In genomic region chr3:153614563-153614962, GRCh38 we compare ENCODE assay signal across 12 cellular contexts.
DNase-seq lines count a peak whose midpoint lies in the region; ATAC-seq and TF ChIP-seq lines count a peak whose summit lies in the region.
"Had no signal": no experiment of that assay in that cellular context is flagged by ENCODE, and none has a peak within 500 bp of the region (broad histone marks: within the 10 kb centered on the region; RNA-seq: fewer than 3 reads in every experiment).

No MANE protein-coding gene starts in this region.

- H3K27me3 ChIP-seq in MG63 (no peaks in the 10 kb centered on the region; the same call in 1 of the 2 replicates), left lung (no peaks in the 10 kb centered on the region)
- H3K27me3 ChIP-seq: neutrophil had no signal

- in situ Hi-C loops in astrocyte of the spinal cord (cut with HindIII; ENCODE audit: low sequenced_read_pairs) = no loop called here

- H3K9me3 Mint-ChIP-seq in activated naive CD4-positive, alpha-beta T cell treated with anti-CD3 and anti-CD28 coated beads, Interleukin-2, amount 10 ng/mL, durations not matched to agents 7 days and 5 days = no peaks in the 10 kb centered on the region
- H3K9me3 Mint-ChIP-seq in progenitor cell of endocrine pancreas (ENCODE audit: low read depth) = no peaks in the 10 kb centered on the region
- no peaks in the 10 kb centered on the region for H3K9me3 Mint-ChIP-seq in activated T-helper 1 cell treated with anti-CD3 and anti-CD28 coated beads, Interleukin-12 subunit alpha, Interleukin-12 subunit beta, Interleukin-2, Interleukin-4 antibody, amounts not matched to agents 30 ng/mL and 10 ng/mL and 1 ng/mL, durations not matched to agents 14 hours and 24 hours and 36 hours
- H3K9me3 Mint-ChIP-seq: activated B cell treated with CpG ODN at 0.5 μM for 24 hours had no signal

- H3K4me1 ChIP-seq in left lung = no peaks in the 10 kb centered on the region

- ATAC-seq in left lung (peak; percentile 62), GM21515 (IDR thresholded peaks at IDR 0.05; ENCODE audit: unreplicated experiment) (no peak)

- H3K27ac ChIP-seq in left lung = no peak overlapping the region
- H3K27ac ChIP-seq: neutrophil had no signal

- no peak overlapping the region for H3K27ac Mint-ChIP-seq in activated naive CD4-positive, alpha-beta T cell treated with anti-CD3 and anti-CD28 coated beads, Interleukin-2, amount 10 ng/mL, durations not matched to agents 7 days and 5 days
- no peak overlapping the region for H3K27ac Mint-ChIP-seq in progenitor cell of endocrine pancreas
- H3K27ac Mint-ChIP-seq in activated T-helper 1 cell treated with anti-CD3 and anti-CD28 coated beads, Interleukin-12 subunit alpha, Interleukin-12 subunit beta, Interleukin-2, Interleukin-4 antibody, amounts not matched to agents 30 ng/mL and 10 ng/mL and 1 ng/mL, durations not matched to agents 14 hours and 24 hours and 36 hours = no peak overlapping the region
- H3K27ac Mint-ChIP-seq: activated B cell treated with CpG ODN at 0.5 μM for 24 hours had no signal

- H3K4me3 Mint-ChIP-seq in activated naive CD4-positive, alpha-beta T cell treated with anti-CD3 and anti-CD28 coated beads, Interleukin-2, amount 10 ng/mL, durations not matched to agents 7 days and 5 days = no peak overlapping the region
- no peak overlapping the region for H3K4me3 Mint-ChIP-seq in progenitor cell of endocrine pancreas (ENCODE audit: low read depth)
- H3K4me3 Mint-ChIP-seq in activated T-helper 1 cell treated with anti-CD3 and anti-CD28 coated beads, Interleukin-12 subunit alpha, Interleukin-12 subunit beta, Interleukin-2, Interleukin-4 antibody, amounts not matched to agents 30 ng/mL and 10 ng/mL and 1 ng/mL, durations not matched to agents 14 hours and 24 hours and 36 hours = no peak overlapping the region
- H3K4me3 Mint-ChIP-seq: activated B cell treated with CpG ODN at 0.5 μM for 24 hours had no signal

- DNase-seq in AG20443 (ENCODE audit: low spot score) (peak; percentile 30), MG63 (peak; percentile 1), astrocyte of the spinal cord (ENCODE audit: low read depth, low spot score) (peak; percentile 62), left lung (no peak), progenitor cell of endocrine pancreas (ENCODE audit: low spot score, unreplicated experiment) (no peak)
- no peak for DNase-seq in activated naive CD4-positive, alpha-beta T cell treated with anti-CD3 and anti-CD28 coated beads, Interleukin-2, amount 10 ng/mL, durations not matched to agents 7 days and 5 days
- no peak for DNase-seq in activated T-helper 1 cell treated with anti-CD3 and anti-CD28 coated beads, Interleukin-12 subunit alpha, Interleukin-12 subunit beta, Interleukin-2, Interleukin-4 antibody, amounts not matched to agents 30 ng/mL and 10 ng/mL and 1 ng/mL, durations not matched to agents 14 hours and 24 hours and 36 hours (ENCODE audit: low spot score)
- DNase-seq: activated B cell treated with CpG ODN at 0.5 μM for 24 hours; GOT3; stimulated activated CD4-positive, alpha-beta T cell treated with anti-CD3 and anti-CD28 coated beads, Interleukin-1b, Interleukin-23, amount 100 ng/mL, for 48 hours had no signal

- H3K9me3 ChIP-seq in MG63 (no peaks in the 10 kb centered on the region), left lung (no peaks in the 10 kb centered on the region)
- H3K9me3 ChIP-seq: neutrophil had no signal

- intact Hi-C loops in left lung (cut with DNase I) = no loop called here
- intact Hi-C loops in activated T-helper 1 cell treated with anti-CD3 and anti-CD28 coated beads, Interleukin-12 subunit alpha, Interleukin-12 subunit beta, Interleukin-2, Interleukin-4 antibody, amounts not matched to agents 30 ng/mL and 10 ng/mL and 1 ng/mL, durations not matched to agents 14 hours and 24 hours and 36 hours (cut with micrococcal nuclease) = no loop called here

- H3K36me3 ChIP-seq in MG63 (no peaks in the 10 kb centered on the region), left lung (no peaks in the 10 kb centered on the region)
- H3K36me3 ChIP-seq: neutrophil had no signal

- H3K4me1 Mint-ChIP-seq in activated naive CD4-positive, alpha-beta T cell treated with anti-CD3 and anti-CD28 coated beads, Interleukin-2, amount 10 ng/mL, durations not matched to agents 7 days and 5 days = peaks cover 3% of the 10 kb centered on the region
- H3K4me1 Mint-ChIP-seq in progenitor cell of endocrine pancreas (ENCODE audit: low read depth) = peaks cover 4% of the 10 kb centered on the region
- H3K4me1 Mint-ChIP-seq in activated T-helper 1 cell treated with anti-CD3 and anti-CD28 coated beads, Interleukin-12 subunit alpha, Interleukin-12 subunit beta, Interleukin-2, Interleukin-4 antibody, amounts not matched to agents 30 ng/mL and 10 ng/mL and 1 ng/mL, durations not matched to agents 14 hours and 24 hours and 36 hours (ENCODE audit: low read depth) = peaks cover 9% of the 10 kb centered on the region
- H3K4me1 Mint-ChIP-seq: activated B cell treated with CpG ODN at 0.5 μM for 24 hours had no signal

- H3K4me3 ChIP-seq in MG63 = no peak overlapping the region
- no peak overlapping the region for H3K4me3 ChIP-seq in astrocyte of the spinal cord (ENCODE audit: low read depth, low read length)
- no peak overlapping the region for H3K4me3 ChIP-seq in left lung

- H3K27me3 Mint-ChIP-seq in activated naive CD4-positive, alpha-beta T cell treated with anti-CD3 and anti-CD28 coated beads, Interleukin-2, amount 10 ng/mL, durations not matched to agents 7 days and 5 days = no peaks in the 10 kb centered on the region
- H3K27me3 Mint-ChIP-seq in progenitor cell of endocrine pancreas = no peaks in the 10 kb centered on the region
- H3K27me3 Mint-ChIP-seq in activated T-helper 1 cell treated with anti-CD3 and anti-CD28 coated beads, Interleukin-12 subunit alpha, Interleukin-12 subunit beta, Interleukin-2, Interleukin-4 antibody, amounts not matched to agents 30 ng/mL and 10 ng/mL and 1 ng/mL, durations not matched to agents 14 hours and 24 hours and 36 hours (ENCODE audit: insufficient read depth) = no peaks in the 10 kb centered on the region
- H3K27me3 Mint-ChIP-seq: activated B cell treated with CpG ODN at 0.5 μM for 24 hours had no signal

- CTCF ChIA-PET in activated naive CD4-positive, alpha-beta T cell treated with anti-CD3 and anti-CD28 coated beads, Interleukin-2, amount 10 ng/mL, durations not matched to agents 7 days and 5 days (lab: Charles Lee) = interaction anchor here (1.0 kb wide), 1 partner anchor 11 kb away, joined by 3 read pairs; no protein-coding TSS in a partner anchor

- no peaks in the 10 kb centered on the region for H3K36me3 Mint-ChIP-seq in activated naive CD4-positive, alpha-beta T cell treated with anti-CD3 and anti-CD28 coated beads, Interleukin-2, amount 10 ng/mL, durations not matched to agents 7 days and 5 days
- no peaks in the 10 kb centered on the region for H3K36me3 Mint-ChIP-seq in progenitor cell of endocrine pancreas (ENCODE audit: insufficient read depth)
- H3K36me3 Mint-ChIP-seq in activated T-helper 1 cell treated with anti-CD3 and anti-CD28 coated beads, Interleukin-12 subunit alpha, Interleukin-12 subunit beta, Interleukin-2, Interleukin-4 antibody, amounts not matched to agents 30 ng/mL and 10 ng/mL and 1 ng/mL, durations not matched to agents 14 hours and 24 hours and 36 hours (ENCODE audit: low read depth) = no peaks in the 10 kb centered on the region

- no peak for TF ChIP-seq CTCF in astrocyte of the spinal cord (IDR thresholded peaks at IDR 0.05; ENCODE audit: low read depth, low read length)
- TF ChIP-seq CTCF in left lung (IDR thresholded peaks at IDR 0.05) = no peak
- TF ChIP-seq CTCF in progenitor cell of endocrine pancreas (IDR thresholded peaks at IDR 0.05; ENCODE audit: unreplicated experiment) = no peak

Comparison
In these comparisons a context has a peak if more than half of its experiments do, and no peak if none do; other contexts are left out.
1. DNase-seq: peak in AG20443 (single experiment), MG63 (single experiment) and astrocyte of the spinal cord (single experiment); none in left lung (0 of 2), activated naive CD4-positive, alpha-beta T cell treated with anti-CD3 and anti-CD28 coated beads, Interleukin-2, amount 10 ng/mL, durations not matched to agents 7 days and 5 days (single experiment), progenitor cell of endocrine pancreas (single experiment) and activated T-helper 1 cell treated with anti-CD3 and anti-CD28 coated beads, Interleukin-12 subunit alpha, Interleukin-12 subunit beta, Interleukin-2, Interleukin-4 antibody, amounts not matched to agents 30 ng/mL and 10 ng/mL and 1 ng/mL, durations not matched to agents 14 hours and 24 hours and 36 hours (single experiment).